In genomic region chr5:116062352-116062751, GRCh38 we compare ENCODE assay signal across 24 cellular contexts. TPM values are rescaled to one million over a fixed set of nuclear protein-coding genes. Genes with fewer than 3 reads are reported as not detected.
A peak's percentile ranks its signal among the peaks of the same experiment; 100 is the strongest.
DNase-seq lines count a peak whose midpoint lies in the region; ATAC-seq, FAIRE-seq and TF ChIP-seq lines count a peak whose summit lies in the region.
"Had no signal": no experiment of that assay in that cellular context is flagged by ENCODE, and none has a peak within 500 bp of the region (broad histone marks: within the 10 kb centered on the region; RNA-seq: fewer than 3 reads in every experiment).

No MANE protein-coding gene starts in this region.

- no peak overlapping the region for H3K4me3 ChIP-seq in DND-41 (ENCODE audit: low read depth in 1 of 2, low read length in 2 of 2)
- H3K4me3 ChIP-seq in OCI-LY1 (ENCODE audit: low read depth, low read length, poor library complexity, severe bottlenecking) = no peak overlapping the region
- H3K4me3 ChIP-seq in kidney epithelial cell (ENCODE audit: low read depth, low read length) = no peak overlapping the region
- H3K4me3 ChIP-seq: left lung, MG63, suprapubic skin, upper lobe of right lung had no signal

- H3K27ac ChIP-seq in DND-41 (ENCODE audit: low read length) (no peak overlapping the region), OCI-LY1 (ENCODE audit: low read depth, low read length, poor library complexity, severe bottlenecking) (no peak overlapping the region)
- H3K27ac ChIP-seq: brain microvascular endothelial cell, left lung, parathyroid adenoma, suprapubic skin, upper lobe of right lung had no signal

- no peak for ATAC-seq in DND-41 (ENCODE audit: insufficient read depth, low read depth)
- ATAC-seq: activated CD8-positive, alpha-beta T cell treated with anti-CD3 and anti-CD28 coated beads, Interleukin-2, amount 10 ng/mL, durations not matched to agents 7 days and 5 days; activated T-helper 17 cell treated with anti-CD3 and anti-CD28 coated beads, Interleukin-2, amount 50 U/mL, for 72 hours; left lung; upper lobe of right lung had no signal

- H4K20me1 ChIP-seq in DND-41 (ENCODE audit: insufficient read depth, low read length) (no peaks in the 10 kb centered on the region), OCI-LY1 (ENCODE audit: insufficient read depth, low read length) (no peaks in the 10 kb centered on the region)

- H3K79me2 ChIP-seq in DND-41 (ENCODE audit: insufficient read depth, low read length) (no peaks in the 10 kb centered on the region), OCI-LY1 (ENCODE audit: insufficient read depth, low read length) (no peaks in the 10 kb centered on the region)
- H3K79me2 ChIP-seq: parathyroid adenoma had no signal

- H2AFZ ChIP-seq in DND-41 (ENCODE audit: low read depth, low read length) (no peak overlapping the region), OCI-LY1 (ENCODE audit: low read length) (no peak overlapping the region)
- H2AFZ ChIP-seq: parathyroid adenoma had no signal

- DNase-seq in DND-41 = no peak
- DNase-seq in H54 (ENCODE audit: insufficient read length, low spot score) = no peak
- no peak for DNase-seq in kidney epithelial cell (ENCODE audit: low read depth)
- DNase-seq in activated naive CD4-positive, alpha-beta T cell treated with Interleukin-2 at 50 U/mL for 16 hours = no peak
- no peak for DNase-seq in HCEC 1CT
- DNase-seq in glomerular visceral epithelial cell (ENCODE audit: extremely low spot score) = no peak
- DNase-seq: activated CD8-positive, alpha-beta T cell treated with anti-CD3 and anti-CD28 coated beads, Interleukin-2, amount 10 ng/mL, durations not matched to agents 7 days and 5 days; amygdala; brain microvascular endothelial cell; Caco-2; left lung; MG63; NCI-H1930; SIG-M5; stimulated activated CD4-positive, alpha-beta T cell treated with anti-CD3 and anti-CD28 coated beads, Interleukin-1b, Interleukin-23, amount 100 ng/mL, for 48 hours; stimulated activated naive CD4-positive, alpha-beta T cell treated with Interleukin-2 at 50 U/mL for 16 hours; upper lobe of right lung had no signal

- H3F3A ChIP-seq in OCI-LY1 (ENCODE audit: insufficient read depth, low read length) = no peaks in the 10 kb centered on the region

- H3K4me2 ChIP-seq in DND-41 (ENCODE audit: insufficient read depth, low read length) (no peak overlapping the region), OCI-LY1 (ENCODE audit: low read length) (no peak overlapping the region)

- no peaks in the 10 kb centered on the region for H3K9me2 ChIP-seq in OCI-LY1 (ENCODE audit: low read depth, low read length)

- TF ChIP-seq CTCF in DND-41 (IDR thresholded peaks at IDR 0.05; ENCODE audit: borderline replicate concordance, extremely low read depth, low read length, poor library complexity, severe bottlenecking) = peak; percentile 13
- TF ChIP-seq CTCF in OCI-LY1 (IDR thresholded peaks at IDR 0.05; ENCODE audit: low read length) = peak; percentile 27; the same call in 1 of the 2 replicates
- peak; percentile 14 for TF ChIP-seq CTCF in kidney epithelial cell (IDR thresholded peaks at IDR 0.05; ENCODE audit: insufficient read depth, low read length, poor library complexity, severe bottlenecking)

- no peaks in the 10 kb centered on the region for H3K36me3 ChIP-seq in DND-41 (ENCODE audit: insufficient read depth, low read length)
- no peaks in the 10 kb centered on the region for H3K36me3 ChIP-seq in OCI-LY1 (ENCODE audit: insufficient read depth, low read length)
- no peaks in the 10 kb centered on the region for H3K36me3 ChIP-seq in kidney epithelial cell (ENCODE audit: control insufficient read depth, insufficient read depth, low read length)
- H3K36me3 ChIP-seq: brain microvascular endothelial cell, left lung, MG63, suprapubic skin, upper lobe of right lung had no signal

- H3K9me3 ChIP-seq in DND-41 (ENCODE audit: insufficient read depth, low read length, severe bottlenecking) (no peaks in the 10 kb centered on the region), OCI-LY1 (ENCODE audit: low read length) (no peaks in the 10 kb centered on the region)
- H3K9me3 ChIP-seq: Caco-2, left lung, MG63, suprapubic skin, upper lobe of right lung had no signal

- H3K9ac ChIP-seq in DND-41 (ENCODE audit: low read depth, low read length) (no peak overlapping the region), OCI-LY1 (ENCODE audit: low read length) (no peak overlapping the region)
- H3K9ac ChIP-seq: parathyroid adenoma had no signal

- FAIRE-seq in H54 (lab: Jason Lieb, UNC) = peak; percentile 41
- FAIRE-seq: GM12892, islet of Langerhans, RCC 7860 had no signal

- TF ChIP-seq POLR2A in H54 (IDR thresholded peaks at IDR 0.05; ENCODE audit: low read depth, low read length) = no peak

- H3K27me3 ChIP-seq in DND-41 (ENCODE audit: insufficient read depth, low read length, poor library complexity) (peaks cover 15% of the 10 kb centered on the region), OCI-LY1 (ENCODE audit: insufficient read depth, low read length) (no peaks in the 10 kb centered on the region), kidney epithelial cell (ENCODE audit: control insufficient read depth, insufficient read depth, low read length) (no peaks in the 10 kb centered on the region)
- H3K27me3 ChIP-seq: brain microvascular endothelial cell had no signal

- H3K4me1 ChIP-seq in DND-41 (ENCODE audit: insufficient read depth, low read length) (no peaks in the 10 kb centered on the region), OCI-LY1 (ENCODE audit: insufficient read depth, low read length, severe bottlenecking) (no peaks in the 10 kb centered on the region)
- H3K4me1 ChIP-seq: Caco-2, left lung, parathyroid adenoma, suprapubic skin, upper lobe of right lung had no signal

RNA-seq across cellular contexts. Expression of gene COMMD10, which starts 22.5 kb away (rescaled TPM):
- 31.4 and 32.0 TPM in 2 replicates for total RNA-seq in kidney epithelial cell

RNA-seq across cellular contexts. Expression of gene ARL14EPL, which starts 30.1 kb away (rescaled TPM):
- not detected in 2 replicates for total RNA-seq in kidney epithelial cell
- total RNA-seq: activated CD8-positive, alpha-beta T cell treated with anti-CD3 and anti-CD28 coated beads, Interleukin-2, amount 10 ng/mL, durations not matched to agents 7 days and 5 days; activated T-helper 17 cell treated with anti-CD3 and anti-CD28 coated beads, Interleukin-2, amount 50 U/mL, for 72 hours; Caco-2; left lung; suprapubic skin; upper lobe of right lung had no signal
